22 cellular contexts compared by ENCODE assay signal in the genomic region with DNA sequence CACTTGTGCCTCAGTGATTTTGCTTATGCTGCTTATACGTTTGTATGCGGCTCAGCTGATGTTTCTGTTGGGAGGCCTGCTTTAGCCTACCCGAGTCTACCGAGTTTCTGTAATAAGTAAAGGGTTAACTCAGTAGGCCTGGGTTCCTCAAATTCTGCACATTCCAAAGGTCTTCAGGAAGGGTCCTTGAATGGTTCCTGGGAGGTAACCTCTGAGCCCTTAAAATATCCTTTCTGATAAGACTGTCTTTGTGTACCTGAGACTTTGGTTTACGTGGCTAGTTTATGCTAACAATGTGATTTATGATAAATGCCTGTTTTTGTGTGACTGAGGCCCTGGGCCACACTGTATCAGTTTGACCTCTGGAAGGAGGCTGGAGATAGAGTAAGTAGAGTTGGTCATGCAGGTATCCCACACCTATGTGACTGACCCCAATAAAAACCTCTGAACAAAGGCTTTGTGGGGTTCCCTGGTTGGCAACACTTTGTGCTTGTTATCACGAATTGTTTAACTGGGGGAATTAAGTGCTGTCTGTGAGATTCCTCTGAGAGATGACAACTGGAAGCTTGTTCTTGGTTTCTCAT.
"Had no signal": no experiment of that assay in that cellular context is flagged by ENCODE, and none has a peak within 500 bp of the region (broad histone marks: within the 10 kb centered on the region; RNA-seq: fewer than 3 reads in every experiment).

No MANE protein-coding gene starts in this region.

- H3K4me1 ChIP-seq: testis, upper lobe of left lung had no signal

- H3K4me3 ChIP-seq: testis, upper lobe of left lung had no signal

- H3K4me3 Mint-ChIP-seq: activated CD8-positive, alpha-beta T cell treated with anti-CD3 and anti-CD28 coated beads, Interleukin-2, amount 10 ng/mL, durations not matched to agents 7 days and 5 days; dendritic cell treated with granulocyte-macrophage colony-stimulating factor and Interleukin-4, amounts not matched to agents 40 ng/mL and 50 ng/mL, for 4 days; naive B cell had no signal

- H3K27ac ChIP-seq: brain microvascular endothelial cell, testis, upper lobe of left lung, WERI-Rb-1 had no signal

- ATAC-seq: activated CD8-positive, alpha-beta T cell treated with anti-CD3 and anti-CD28 coated beads, Interleukin-2, amount 10 ng/mL, durations not matched to agents 7 days and 5 days; activated naive CD4-positive, alpha-beta T cell treated with anti-CD3 and anti-CD28 coated beads, Interleukin-2, amount 50 U/mL, for 72 hours; left cardiac atrium; sciatic nerve had no signal

- DNase-seq: activated CD4-positive, alpha-beta T cell treated with anti-CD3 and anti-CD28 coated beads for 1 hour; activated CD4-positive, alpha-beta T cell treated with anti-CD3 and anti-CD28 coated beads, Interleukin-2, amount 50 U/mL, for 1 hour; activated CD8-positive, alpha-beta T cell treated with anti-CD3 and anti-CD28 coated beads, Interleukin-2, amount 10 ng/mL, durations not matched to agents 7 days and 5 days; activated T-cell treated with anti-CD3 and anti-CD28 coated beads, Interleukin-2, amount 50 U/mL, for 1 hour; aorta; brain microvascular endothelial cell; caudate nucleus; effector CD4-positive, alpha-beta T cell; erythroblast; foreskin fibroblast; left cardiac atrium; naive B cell; occipital lobe; stimulated activated CD4-positive, alpha-beta T cell treated with anti-CD3 and anti-CD28 coated beads, Interleukin-4, amount 100 ng/mL, for 1 hour; stimulated activated naive CD4-positive, alpha-beta T cell; T-helper 1 cell; testis; WERI-Rb-1 had no signal

- H3K36me3 ChIP-seq: brain microvascular endothelial cell, upper lobe of left lung, WERI-Rb-1 had no signal

- H3K27me3 ChIP-seq: brain microvascular endothelial cell, testis, upper lobe of left lung had no signal

- H3K27me3 Mint-ChIP-seq: dendritic cell treated with granulocyte-macrophage colony-stimulating factor and Interleukin-4, amounts not matched to agents 40 ng/mL and 50 ng/mL, for 4 days had no signal

- H3K36me3 Mint-ChIP-seq: activated naive CD4-positive, alpha-beta T cell treated with anti-CD3 and anti-CD28 coated beads, Interleukin-2, amount 50 U/mL, for 72 hours; naive B cell had no signal

- H3K9me3 Mint-ChIP-seq: activated naive CD4-positive, alpha-beta T cell treated with anti-CD3 and anti-CD28 coated beads, Interleukin-2, amount 50 U/mL, for 72 hours; dendritic cell treated with granulocyte-macrophage colony-stimulating factor and Interleukin-4, amounts not matched to agents 40 ng/mL and 50 ng/mL, for 4 days; naive B cell had no signal

- H3K27ac Mint-ChIP-seq: activated CD8-positive, alpha-beta T cell treated with anti-CD3 and anti-CD28 coated beads, Interleukin-2, amount 10 ng/mL, durations not matched to agents 7 days and 5 days; activated naive CD4-positive, alpha-beta T cell treated with anti-CD3 and anti-CD28 coated beads, Interleukin-2, amount 50 U/mL, for 72 hours; dendritic cell treated with granulocyte-macrophage colony-stimulating factor and Interleukin-4, amounts not matched to agents 40 ng/mL and 50 ng/mL, for 4 days had no signal

- H3K9me3 ChIP-seq: testis, upper lobe of left lung had no signal
